ENCODE assay signal across 1 cellular context in the genomic region with DNA sequence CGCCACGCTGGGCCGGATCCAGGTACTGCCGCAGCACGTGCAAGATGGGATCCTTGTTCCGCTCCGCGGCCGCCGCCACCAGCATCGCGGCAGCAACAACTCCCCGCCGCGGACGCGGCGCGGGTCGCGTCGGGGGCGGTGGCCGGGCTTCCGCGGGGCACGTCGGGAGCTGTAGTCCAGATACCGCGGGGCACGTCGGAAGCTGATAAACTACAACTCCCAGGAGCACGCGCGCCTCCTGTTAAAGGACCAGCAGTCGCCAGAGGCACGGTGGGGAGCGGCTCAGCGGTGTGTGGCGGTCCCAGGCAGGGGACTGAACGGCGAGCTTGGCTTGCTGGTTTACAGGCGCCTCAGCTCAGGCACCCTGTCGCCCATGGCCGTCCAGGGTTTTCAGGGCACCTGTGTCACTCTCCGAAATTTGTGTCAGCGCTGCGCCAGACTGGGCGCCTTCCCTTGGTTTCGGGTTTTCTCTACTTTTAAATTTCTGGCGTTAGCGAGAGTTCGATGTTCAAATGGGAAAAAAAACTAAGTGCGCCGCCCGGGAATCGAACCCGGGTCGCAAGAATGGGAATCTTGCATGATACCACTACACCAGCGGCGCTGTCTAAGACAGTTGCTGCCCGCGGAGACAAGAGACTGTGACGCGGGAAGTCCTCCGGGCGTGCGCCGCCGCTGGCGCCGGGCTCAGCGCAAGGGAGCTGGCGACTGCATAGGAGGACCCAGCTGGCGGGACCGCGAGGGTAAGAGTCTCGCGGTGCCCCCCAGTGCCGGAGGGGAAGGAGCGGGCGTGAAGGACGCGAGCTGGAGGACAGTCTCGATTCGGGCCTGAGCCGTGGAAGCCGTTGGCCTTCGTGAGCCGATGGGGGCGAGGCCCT.
A peak's percentile ranks its signal among the peaks of the same experiment; 100 is the strongest.
TF ChIP-seq lines count a peak whose summit lies in the region.

Gene METTL26 (minus strand): TSS at position 100 of the 875 bp plus-strand sequence. CDS start 15 bp downstream, at position 85.

TF ChIP-seq in A549, 52 proteins besides CTCF, POLR2A, EP300 and RAD21 (continued from another document):
- TF ChIP-seq, protein P1, sequence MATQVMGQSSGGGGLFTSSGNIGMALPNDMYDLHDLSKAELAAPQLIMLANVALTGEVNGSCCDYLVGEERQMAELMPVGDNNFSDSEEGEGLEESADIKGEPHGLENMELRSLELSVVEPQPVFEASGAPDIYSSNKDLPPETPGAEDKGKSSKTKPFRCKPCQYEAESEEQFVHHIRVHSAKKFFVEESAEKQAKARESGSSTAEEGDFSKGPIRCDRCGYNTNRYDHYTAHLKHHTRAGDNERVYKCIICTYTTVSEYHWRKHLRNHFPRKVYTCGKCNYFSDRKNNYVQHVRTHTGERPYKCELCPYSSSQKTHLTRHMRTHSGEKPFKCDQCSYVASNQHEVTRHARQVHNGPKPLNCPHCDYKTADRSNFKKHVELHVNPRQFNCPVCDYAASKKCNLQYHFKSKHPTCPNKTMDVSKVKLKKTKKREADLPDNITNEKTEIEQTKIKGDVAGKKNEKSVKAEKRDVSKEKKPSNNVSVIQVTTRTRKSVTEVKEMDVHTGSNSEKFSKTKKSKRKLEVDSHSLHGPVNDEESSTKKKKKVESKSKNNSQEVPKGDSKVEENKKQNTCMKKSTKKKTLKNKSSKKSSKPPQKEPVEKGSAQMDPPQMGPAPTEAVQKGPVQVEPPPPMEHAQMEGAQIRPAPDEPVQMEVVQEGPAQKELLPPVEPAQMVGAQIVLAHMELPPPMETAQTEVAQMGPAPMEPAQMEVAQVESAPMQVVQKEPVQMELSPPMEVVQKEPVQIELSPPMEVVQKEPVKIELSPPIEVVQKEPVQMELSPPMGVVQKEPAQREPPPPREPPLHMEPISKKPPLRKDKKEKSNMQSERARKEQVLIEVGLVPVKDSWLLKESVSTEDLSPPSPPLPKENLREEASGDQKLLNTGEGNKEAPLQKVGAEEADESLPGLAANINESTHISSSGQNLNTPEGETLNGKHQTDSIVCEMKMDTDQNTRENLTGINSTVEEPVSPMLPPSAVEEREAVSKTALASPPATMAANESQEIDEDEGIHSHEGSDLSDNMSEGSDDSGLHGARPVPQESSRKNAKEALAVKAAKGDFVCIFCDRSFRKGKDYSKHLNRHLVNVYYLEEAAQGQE (IDR thresholded peaks at IDR 0.05): peak; percentile 54
- TF ChIP-seq SREBF2 (IDR thresholded peaks at IDR 0.05) (peak; percentile 95), SMC3 (IDR thresholded peaks at IDR 0.05) (0 out of 3 replicates have a peak, but pooled peaks have one; percentile 3), BHLHE40 (IDR thresholded peaks at IDR 0.05; ENCODE audit: low read depth, low read length) (peak; percentile 58; the same call in 1 of the 2 replicates), MAX (IDR thresholded peaks at IDR 0.05) (peak; percentile 89), CHD4 (IDR thresholded peaks at IDR 0.05; ENCODE audit: borderline replicate concordance) (no peak), ESRRA (IDR thresholded peaks at IDR 0.05; ENCODE audit: borderline replicate concordance, low read length) (0 out of 2 replicates have a peak, but pooled peaks have one; percentile 39), HDAC2 (IDR thresholded peaks at IDR 0.05) (no peak), GATA3 (IDR thresholded peaks at IDR 0.05; ENCODE audit: borderline replicate concordance) (no peak)
